Comparison of ENCODE assay signal across 27 cellular contexts in the genomic region with DNA sequence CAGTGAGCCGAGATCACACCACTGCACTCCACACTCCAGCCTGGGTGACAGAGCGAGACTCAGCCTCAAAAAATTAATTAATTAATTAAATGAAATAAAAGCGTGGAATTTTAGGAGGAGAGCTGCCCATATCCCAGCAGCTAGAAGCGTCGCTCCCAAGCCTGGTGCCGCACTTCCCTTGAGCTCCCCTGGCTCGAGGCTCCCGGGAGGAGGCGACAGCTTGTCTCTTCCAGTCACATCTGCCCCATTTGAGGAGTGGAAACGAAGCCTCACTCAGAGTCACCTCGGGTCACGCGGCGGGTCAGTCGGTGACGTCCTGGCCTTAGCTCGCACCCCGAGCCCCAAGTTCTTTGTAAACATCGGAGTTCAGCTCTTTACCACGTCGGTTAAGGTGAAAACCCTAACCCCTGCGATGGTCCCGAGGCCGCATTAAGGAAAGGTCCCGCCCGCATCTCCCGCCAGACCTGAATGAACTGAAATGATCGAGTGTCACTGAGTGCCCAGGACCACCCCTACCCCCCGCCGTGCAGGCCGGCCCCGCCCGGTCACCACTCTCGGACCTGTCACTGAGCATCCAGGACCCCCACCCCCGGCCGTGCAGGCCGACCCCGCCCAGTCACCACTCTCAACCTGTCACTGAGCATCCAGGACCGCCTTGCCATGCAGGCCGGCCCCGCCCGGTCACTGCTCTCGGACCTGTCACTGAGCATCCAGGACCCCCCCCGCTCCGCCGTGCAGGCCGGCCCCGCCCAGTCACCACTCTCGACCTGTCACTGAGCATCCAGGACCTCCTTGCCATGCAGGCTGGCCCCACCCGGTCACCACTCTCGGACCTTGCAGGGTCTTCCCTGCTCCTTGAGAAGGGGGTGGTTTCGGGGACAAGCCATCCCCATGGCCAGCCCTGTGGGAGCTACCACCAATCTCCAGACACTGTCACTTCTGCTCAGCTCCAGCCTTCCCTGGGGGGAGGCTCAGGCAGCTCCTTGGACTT.
DNase-seq lines count a peak whose midpoint lies in the region; ATAC-seq and TF ChIP-seq lines count a peak whose summit lies in the region.
"Had no signal": no experiment of that assay in that cellular context is flagged by ENCODE, and none has a peak within 500 bp of the region (broad histone marks: within the 10 kb centered on the region; RNA-seq: fewer than 3 reads in every experiment).

No MANE protein-coding gene starts in this region.

- no peak overlapping the region for H3K27ac Mint-ChIP-seq in activated CD4-positive, alpha-beta T cell treated with anti-CD3 and anti-CD28 coated beads for 36 hours
- H3K27ac Mint-ChIP-seq in glutamatergic neuron (ENCODE audit: unreplicated experiment) (peak overlapping the region; percentile 84), osteocyte (ENCODE audit: unreplicated experiment) (no peak overlapping the region)
- H3K27ac Mint-ChIP-seq: activated T-cell treated with anti-CD3 and anti-CD28 coated beads, Interleukin-2, amount 50 U/mL, for 72 hours; nephron had no signal

- H3K9me3 ChIP-seq in mesenchymal stem cell (ENCODE audit: control insufficient read depth, low read length) (no peaks in the 10 kb centered on the region), spleen (no peaks in the 10 kb centered on the region)
- H3K9me3 ChIP-seq: sigmoid colon had no signal

- H3K9me3 Mint-ChIP-seq in activated CD4-positive, alpha-beta T cell treated with anti-CD3 and anti-CD28 coated beads for 36 hours (ENCODE audit: low read depth) = no peaks in the 10 kb centered on the region
- H3K9me3 Mint-ChIP-seq in glutamatergic neuron (ENCODE audit: unreplicated experiment) (peaks cover 24% of the 10 kb centered on the region), osteocyte (ENCODE audit: unreplicated experiment) (no peaks in the 10 kb centered on the region)
- H3K9me3 Mint-ChIP-seq: activated B cell treated with CpG ODN at 0.5 μM for 24 hours; activated T-cell treated with anti-CD3 and anti-CD28 coated beads, Interleukin-2, amount 50 U/mL, for 72 hours; brain; nephron had no signal

- WGBS in mesenchymal stem cell = 96% methylated on average over 49 of the region's 52 CpGs
- WGBS in spleen, 5 donors = 94 to 97% (median 96%) methylated on average over 41 to 52 of the region's 52 CpGs

- H3K18ac ChIP-seq in mesenchymal stem cell (ENCODE audit: low read depth in 1 of 2, low read length in 2 of 2) = no peak overlapping the region

- H3K23ac ChIP-seq in mesenchymal stem cell (ENCODE audit: low read length in 2 of 2) = no peak overlapping the region

- no peak for TF ChIP-seq CTCF in glutamatergic neuron (IDR thresholded peaks at IDR 0.05; ENCODE audit: partially characterized antibody, unreplicated experiment)
- no peak for TF ChIP-seq CTCF in spleen (IDR thresholded peaks at IDR 0.05 in 8 of 11, conservative IDR thresholded peaks at IDR 0.05 in 3 of 11)
- no peak for TF ChIP-seq CTCF in osteocyte (IDR thresholded peaks at IDR 0.05)

- peaks cover 20% of the 10 kb centered on the region for H3K79me1 ChIP-seq in mesenchymal stem cell (replicated peaks; ENCODE audit: low read length, poor library complexity, severe bottlenecking)

- peak overlapping the region; percentile 25 for H4K91ac ChIP-seq in mesenchymal stem cell (ENCODE audit: low read length)

- no peak overlapping the region for H2BK15ac ChIP-seq in mesenchymal stem cell (ENCODE audit: low read depth, poor library complexity, severe bottlenecking)

- H3K27me3 ChIP-seq in mesenchymal stem cell (ENCODE audit: control insufficient read depth in 1 of 2, insufficient read depth in 1 of 2, low read length in 2 of 2) (no peaks in the 10 kb centered on the region), spleen (replicated peaks in 1 of 7) (no peaks in the 10 kb centered on the region)
- H3K27me3 ChIP-seq: sigmoid colon had no signal

- H2AK5ac ChIP-seq in mesenchymal stem cell (ENCODE audit: low read length, severe bottlenecking) = no peak overlapping the region

- H3K9ac ChIP-seq in mesenchymal stem cell (ENCODE audit: low read length) = no peak overlapping the region
- H3K9ac ChIP-seq: parathyroid adenoma had no signal

- H2BK12ac ChIP-seq in mesenchymal stem cell (ENCODE audit: low read length in 2 of 2) = no peak overlapping the region

- no peak overlapping the region for H2BK5ac ChIP-seq in mesenchymal stem cell (ENCODE audit: low read depth, low read length, poor library complexity, severe bottlenecking)

- H3K4ac ChIP-seq in mesenchymal stem cell (ENCODE audit: low read depth in 1 of 2, low read length in 2 of 2) = no peak overlapping the region

- H3K27ac ChIP-seq in mesenchymal stem cell (ENCODE audit: low read length, poor library complexity, severe bottlenecking) (no peak overlapping the region), spleen (no peak overlapping the region)
- H3K27ac ChIP-seq: 22Rv1, parathyroid adenoma, sigmoid colon had no signal

- H3K4me3 Mint-ChIP-seq in activated CD4-positive, alpha-beta T cell treated with anti-CD3 and anti-CD28 coated beads for 36 hours = no peak overlapping the region
- peak overlapping the region; percentile 52 for H3K4me3 Mint-ChIP-seq in glutamatergic neuron (ENCODE audit: unreplicated experiment)
- H3K4me3 Mint-ChIP-seq in osteocyte (ENCODE audit: unreplicated experiment) = no peak overlapping the region
- H3K4me3 Mint-ChIP-seq: activated B cell treated with CpG ODN at 0.5 μM for 24 hours; activated T-cell treated with anti-CD3 and anti-CD28 coated beads, Interleukin-2, amount 50 U/mL, for 72 hours; brain; nephron had no signal

- H3K36me3 Mint-ChIP-seq in activated CD4-positive, alpha-beta T cell treated with anti-CD3 and anti-CD28 coated beads for 36 hours (ENCODE audit: low read depth) = peaks cover 17% of the 10 kb centered on the region
- peaks cover 4% of the 10 kb centered on the region for H3K36me3 Mint-ChIP-seq in glutamatergic neuron (ENCODE audit: unreplicated experiment)
- peaks cover 13% of the 10 kb centered on the region for H3K36me3 Mint-ChIP-seq in osteocyte (ENCODE audit: unreplicated experiment)

- CTCF ChIA-PET in activated CD4-positive, alpha-beta T cell treated with anti-CD3 and anti-CD28 coated beads for 36 hours (lab: Charles Lee) = interaction anchor here (0.6 to 0.7 kb wide), 2 partner anchors 17 to 428 kb away, joined by 3 read pairs; no protein-coding TSS in a partner anchor

- H3K4me1 ChIP-seq in mesenchymal stem cell (ENCODE audit: control insufficient read depth, insufficient read depth, low read depth, low read length) = peaks cover 3% of the 10 kb centered on the region
- peaks cover 0 to 33% (median 24%) of the 10 kb centered on the region in 6 donors for H3K4me1 ChIP-seq in spleen
- H3K4me1 ChIP-seq: parathyroid adenoma had no signal

- H3K36me3 ChIP-seq in mesenchymal stem cell (ENCODE audit: control insufficient read depth in 1 of 2, insufficient read depth in 2 of 2, low read depth in 1 of 2, low read length in 2 of 2) = peaks cover 47 to 94% of the 10 kb centered on the region in 2 experiments
- peaks cover 4 to 100% (median 88%) of the 10 kb centered on the region in 6 donors for H3K36me3 ChIP-seq in spleen

- H3K4me1 Mint-ChIP-seq in activated CD4-positive, alpha-beta T cell treated with anti-CD3 and anti-CD28 coated beads for 36 hours = no peaks in the 10 kb centered on the region
- H3K4me1 Mint-ChIP-seq in glutamatergic neuron (ENCODE audit: low read depth, unreplicated experiment) (peaks cover 26% of the 10 kb centered on the region), osteocyte (ENCODE audit: unreplicated experiment) (peaks cover 14% of the 10 kb centered on the region)
- H3K4me1 Mint-ChIP-seq: brain, nephron had no signal

- DNase-seq in activated CD4-positive, alpha-beta T cell treated with anti-CD3 and anti-CD28 coated beads for 36 hours = peak; percentile 3
- no peak for DNase-seq in activated CD4-positive, alpha-beta T cell treated with anti-CD3 and anti-CD28 coated beads for 48 hours
- peak; percentile 37 for DNase-seq in glutamatergic neuron
- no peak for DNase-seq in mesenchymal stem cell
- peak; percentile 61 for DNase-seq in spleen
- no peak for DNase-seq in NK-92 treated with Interleukin-12 subunit alpha and Interleukin-12 subunit beta, amount 100 ng/mL, for 24 hours (lab: John Stamatoyannopoulos, UW)
- no peak for DNase-seq in glomerular visceral epithelial cell (ENCODE audit: extremely low spot score)
- no peak for DNase-seq in osteocyte (ENCODE audit: extremely low spot score, unreplicated experiment)
- DNase-seq: activated B cell treated with CpG ODN at 0.5 μM for 24 hours; activated CD4-positive, alpha-beta T cell treated with anti-CD3 and anti-CD28 coated beads, Interleukin-2, amount 50 U/mL, for 4 hours; activated T-cell treated with anti-CD3 and anti-CD28 coated beads, Interleukin-2, amount 50 U/mL, for 72 hours; C1 segment of cervical spinal cord; cerebellar nuclear complex; DMS153; HCEC 1CT; islet precursor cell; NCI-H1048; NCI-H1694 treated with DMSO at 0.1 percent for 48 hours; NCI-H2171; RPMI8226; sigmoid colon; stimulated activated CD4-positive, alpha-beta T cell treated with anti-CD3 and anti-CD28 coated beads, Interleukin-4, amount 100 ng/mL, for 24 hours had no signal

- H2AFZ ChIP-seq in mesenchymal stem cell (ENCODE audit: low read depth, low read length) = no peak overlapping the region
- H2AFZ ChIP-seq: parathyroid adenoma had no signal

- TF ChIP-seq POLR2A in spleen (IDR thresholded peaks at IDR 0.05) = no peak

- H2BK120ac ChIP-seq in mesenchymal stem cell (ENCODE audit: low read depth, low read length) = no peak overlapping the region

- H3K4me3 ChIP-seq in mesenchymal stem cell (ENCODE audit: insufficient read depth in 1 of 2, low read depth in 1 of 2, low read length in 2 of 2) = no peak overlapping the region
- H3K4me3 ChIP-seq in spleen = no peak overlapping the region
- H3K4me3 ChIP-seq: sigmoid colon had no signal

- intact Hi-C loops in activated CD4-positive, alpha-beta T cell treated with anti-CD3 and anti-CD28 coated beads for 36 hours (cut with DNase I, micrococcal nuclease) = no loop called here
- intact Hi-C loops in spleen (cut with DNase I; ENCODE audit: low total_unique reads) = no loop called here

- no peaks in the 10 kb centered on the region for H3K27me3 Mint-ChIP-seq in activated CD4-positive, alpha-beta T cell treated with anti-CD3 and anti-CD28 coated beads for 36 hours
- H3K27me3 Mint-ChIP-seq in glutamatergic neuron (ENCODE audit: unreplicated experiment) (peaks cover 22% of the 10 kb centered on the region), osteocyte (ENCODE audit: unreplicated experiment) (no peaks in the 10 kb centered on the region)
- H3K27me3 Mint-ChIP-seq: activated B cell treated with CpG ODN at 0.5 μM for 24 hours, brain had no signal

- no peak overlapping the region for H4K8ac ChIP-seq in mesenchymal stem cell (ENCODE audit: low read length)

- H3K14ac ChIP-seq in mesenchymal stem cell (ENCODE audit: low read length in 2 of 2) = no peak overlapping the region

- POLR2A ChIA-PET in activated CD4-positive, alpha-beta T cell treated with anti-CD3 and anti-CD28 coated beads for 36 hours (lab: Charles Lee) = no interaction called here

- H3K4me2 ChIP-seq in mesenchymal stem cell (ENCODE audit: low read length, poor library complexity, severe bottlenecking) = no peak overlapping the region

- no peak for ATAC-seq in activated CD4-positive, alpha-beta T cell treated with anti-CD3 and anti-CD28 coated beads for 36 hours
- ATAC-seq: activated T-cell treated with anti-CD3 and anti-CD28 coated beads, Interleukin-2, amount 50 U/mL, for 72 hours; esophagus mucosa had no signal

Comparison
In these comparisons a context has a peak if more than half of its experiments do, and no peak if none do; other contexts are left out.
1. DNase-seq: peak in activated CD4-positive, alpha-beta T cell treated with anti-CD3 and anti-CD28 coated beads for 36 hours (single experiment), glutamatergic neuron (single experiment) and spleen (single experiment); none in activated CD4-positive, alpha-beta T cell treated with anti-CD3 and anti-CD28 coated beads for 48 hours (single experiment), mesenchymal stem cell (single experiment), NK-92 treated with Interleukin-12 subunit alpha and Interleukin-12 subunit beta, amount 100 ng/mL, for 24 hours (single experiment), glomerular visceral epithelial cell (single experiment) and osteocyte (single experiment).